In genomic region chr12:64451687-64452558, GRCh38 we compare ENCODE assay signal across 1 cellular context.
TF ChIP-seq lines count a peak whose summit lies in the region.

Gene TBK1, plus strand, starts transcription at chr12:64452120. Its CDS starts 3,751 bp downstream, at chr12:64455871.

TF ChIP-seq in GM12878, 131 proteins besides CTCF, POLR2A, EP300 and RAD21 (continued from another document and continues in another):
- TF ChIP-seq ZNF384 (IDR thresholded peaks at IDR 0.05; ENCODE audit: borderline replicate concordance, low read depth, low read length): no peak
- TF ChIP-seq SKIL (IDR thresholded peaks at IDR 0.05; ENCODE audit: low read depth, poor library complexity, severe bottlenecking): no peak
- no peak; the same call in 1 of the 2 replicates for TF ChIP-seq SMAD5 (IDR thresholded peaks at IDR 0.05; ENCODE audit: low read depth)
- peak; percentile 48; the same call in 1 of the 2 replicates for TF ChIP-seq RUNX3 (IDR thresholded peaks at IDR 0.05; ENCODE audit: low read length)
- TF ChIP-seq RELA (IDR thresholded peaks at IDR 0.05; ENCODE audit: borderline replicate concordance, partially characterized antibody): peak; percentile 74
- peak; percentile 80; the same call in 1 of the 2 replicates for TF ChIP-seq ZNF207 (IDR thresholded peaks at IDR 0.05; ENCODE audit: borderline replicate concordance)
- no peak for TF ChIP-seq SIX5 (IDR thresholded peaks at IDR 0.05; ENCODE audit: low read depth, low read length, severe bottlenecking)
- TF ChIP-seq USF1 (IDR thresholded peaks at IDR 0.05; ENCODE audit: borderline replicate concordance, extremely low read length, insufficient read depth, low read depth, low read length): peak; percentile 97
- TF ChIP-seq JUND (IDR thresholded peaks at IDR 0.05; ENCODE audit: low read depth, low read length): no peak
- TF ChIP-seq ZBED1 (IDR thresholded peaks at IDR 0.05; ENCODE audit: borderline replicate concordance): no peak
- TF ChIP-seq HCFC1 (IDR thresholded peaks at IDR 0.05; ENCODE audit: low read length): 0 out of 2 replicates have a peak, but pooled peaks have one; percentile 35
- no peak for TF ChIP-seq MYB (IDR thresholded peaks at IDR 0.05; ENCODE audit: borderline replicate concordance, low read depth, low read length)
- peak; percentile 14; the same call in 1 of the 2 replicates for TF ChIP-seq NBN (IDR thresholded peaks at IDR 0.05)
- TF ChIP-seq PAX5 (IDR thresholded peaks at IDR 0.05; ENCODE audit: borderline replicate concordance, low read depth, low read length): no peak
- TF ChIP-seq, protein P1, sequence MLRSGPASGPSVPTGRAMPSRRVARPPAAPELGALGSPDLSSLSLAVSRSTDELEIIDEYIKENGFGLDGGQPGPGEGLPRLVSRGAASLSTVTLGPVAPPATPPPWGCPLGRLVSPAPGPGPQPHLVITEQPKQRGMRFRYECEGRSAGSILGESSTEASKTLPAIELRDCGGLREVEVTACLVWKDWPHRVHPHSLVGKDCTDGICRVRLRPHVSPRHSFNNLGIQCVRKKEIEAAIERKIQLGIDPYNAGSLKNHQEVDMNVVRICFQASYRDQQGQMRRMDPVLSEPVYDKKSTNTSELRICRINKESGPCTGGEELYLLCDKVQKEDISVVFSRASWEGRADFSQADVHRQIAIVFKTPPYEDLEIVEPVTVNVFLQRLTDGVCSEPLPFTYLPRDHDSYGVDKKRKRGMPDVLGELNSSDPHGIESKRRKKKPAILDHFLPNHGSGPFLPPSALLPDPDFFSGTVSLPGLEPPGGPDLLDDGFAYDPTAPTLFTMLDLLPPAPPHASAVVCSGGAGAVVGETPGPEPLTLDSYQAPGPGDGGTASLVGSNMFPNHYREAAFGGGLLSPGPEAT (IDR thresholded peaks at IDR 0.05; ENCODE audit: low read depth): 0 out of 2 replicates have a peak, but pooled peaks have one; percentile 24
- no peak for TF ChIP-seq IRF3 (IDR thresholded peaks at IDR 0.05)
- no peak for TF ChIP-seq STAT1 (conservative IDR thresholded peaks at IDR 0.05)
- TF ChIP-seq MTA2 (IDR thresholded peaks at IDR 0.05; ENCODE audit: low read depth): no peak
- TF ChIP-seq ZBTB40 (IDR thresholded peaks at IDR 0.05; ENCODE audit: borderline replicate concordance): no peak
- 0 out of 2 replicates have a peak, but pooled peaks have one; percentile 17 for TF ChIP-seq TCF3 (IDR thresholded peaks at IDR 0.05; ENCODE audit: borderline replicate concordance, insufficient read depth, low read depth, low read length)
- TF ChIP-seq, protein P2, sequence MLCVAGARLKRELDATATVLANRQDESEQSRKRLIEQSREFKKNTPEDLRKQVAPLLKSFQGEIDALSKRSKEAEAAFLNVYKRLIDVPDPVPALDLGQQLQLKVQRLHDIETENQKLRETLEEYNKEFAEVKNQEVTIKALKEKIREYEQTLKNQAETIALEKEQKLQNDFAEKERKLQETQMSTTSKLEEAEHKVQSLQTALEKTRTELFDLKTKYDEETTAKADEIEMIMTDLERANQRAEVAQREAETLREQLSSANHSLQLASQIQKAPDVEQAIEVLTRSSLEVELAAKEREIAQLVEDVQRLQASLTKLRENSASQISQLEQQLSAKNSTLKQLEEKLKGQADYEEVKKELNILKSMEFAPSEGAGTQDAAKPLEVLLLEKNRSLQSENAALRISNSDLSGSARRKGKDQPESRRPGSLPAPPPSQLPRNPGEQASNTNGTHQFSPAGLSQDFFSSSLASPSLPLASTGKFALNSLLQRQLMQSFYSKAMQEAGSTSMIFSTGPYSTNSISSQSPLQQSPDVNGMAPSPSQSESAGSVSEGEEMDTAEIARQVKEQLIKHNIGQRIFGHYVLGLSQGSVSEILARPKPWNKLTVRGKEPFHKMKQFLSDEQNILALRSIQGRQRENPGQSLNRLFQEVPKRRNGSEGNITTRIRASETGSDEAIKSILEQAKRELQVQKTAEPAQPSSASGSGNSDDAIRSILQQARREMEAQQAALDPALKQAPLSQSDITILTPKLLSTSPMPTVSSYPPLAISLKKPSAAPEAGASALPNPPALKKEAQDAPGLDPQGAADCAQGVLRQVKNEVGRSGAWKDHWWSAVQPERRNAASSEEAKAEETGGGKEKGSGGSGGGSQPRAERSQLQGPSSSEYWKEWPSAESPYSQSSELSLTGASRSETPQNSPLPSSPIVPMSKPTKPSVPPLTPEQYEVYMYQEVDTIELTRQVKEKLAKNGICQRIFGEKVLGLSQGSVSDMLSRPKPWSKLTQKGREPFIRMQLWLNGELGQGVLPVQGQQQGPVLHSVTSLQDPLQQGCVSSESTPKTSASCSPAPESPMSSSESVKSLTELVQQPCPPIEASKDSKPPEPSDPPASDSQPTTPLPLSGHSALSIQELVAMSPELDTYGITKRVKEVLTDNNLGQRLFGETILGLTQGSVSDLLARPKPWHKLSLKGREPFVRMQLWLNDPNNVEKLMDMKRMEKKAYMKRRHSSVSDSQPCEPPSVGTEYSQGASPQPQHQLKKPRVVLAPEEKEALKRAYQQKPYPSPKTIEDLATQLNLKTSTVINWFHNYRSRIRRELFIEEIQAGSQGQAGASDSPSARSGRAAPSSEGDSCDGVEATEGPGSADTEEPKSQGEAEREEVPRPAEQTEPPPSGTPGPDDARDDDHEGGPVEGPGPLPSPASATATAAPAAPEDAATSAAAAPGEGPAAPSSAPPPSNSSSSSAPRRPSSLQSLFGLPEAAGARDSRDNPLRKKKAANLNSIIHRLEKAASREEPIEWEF (IDR thresholded peaks at IDR 0.05; ENCODE audit: insufficient replicate concordance, low read depth, low read length): no peak
- peak; percentile 87 for TF ChIP-seq IKZF1 (conservative IDR thresholded peaks at IDR 0.05)
- 0 out of 2 replicates have a peak, but pooled peaks have one; percentile 47 for TF ChIP-seq BCLAF1 (IDR thresholded peaks at IDR 0.05)
- TF ChIP-seq NR2C2 (IDR thresholded peaks at IDR 0.05; ENCODE audit: borderline replicate concordance, control insufficient read depth, insufficient read length, low read depth): no peak
- no peak for TF ChIP-seq CEBPB (IDR thresholded peaks at IDR 0.05; ENCODE audit: borderline replicate concordance in 1 of 2, low read depth in 2 of 2, low read length in 2 of 2)
- TF ChIP-seq BHLHE40 (IDR thresholded peaks at IDR 0.05; ENCODE audit: borderline replicate concordance in 1 of 2, low read depth in 2 of 2, low read length in 1 of 2): peak; percentile 81 to 94
- TF ChIP-seq, protein P3, sequence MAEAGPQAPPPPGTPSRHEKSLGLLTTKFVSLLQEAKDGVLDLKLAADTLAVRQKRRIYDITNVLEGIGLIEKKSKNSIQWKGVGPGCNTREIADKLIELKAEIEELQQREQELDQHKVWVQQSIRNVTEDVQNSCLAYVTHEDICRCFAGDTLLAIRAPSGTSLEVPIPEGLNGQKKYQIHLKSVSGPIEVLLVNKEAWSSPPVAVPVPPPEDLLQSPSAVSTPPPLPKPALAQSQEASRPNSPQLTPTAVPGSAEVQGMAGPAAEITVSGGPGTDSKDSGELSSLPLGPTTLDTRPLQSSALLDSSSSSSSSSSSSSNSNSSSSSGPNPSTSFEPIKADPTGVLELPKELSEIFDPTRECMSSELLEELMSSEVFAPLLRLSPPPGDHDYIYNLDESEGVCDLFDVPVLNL (IDR thresholded peaks at IDR 0.05; ENCODE audit: low read depth, low read length): no peak
- peak; percentile 38; the same call in 1 of the 2 replicates for TF ChIP-seq MXI1 (IDR thresholded peaks at IDR 0.05; ENCODE audit: low read depth, low read length)
- TF ChIP-seq HSF1 (IDR thresholded peaks at IDR 0.05; ENCODE audit: low read depth, low read length): no peak
- TF ChIP-seq BRCA1 (IDR thresholded peaks at IDR 0.05; ENCODE audit: low read depth, low read length): no peak
- no peak for TF ChIP-seq IRF5 (IDR thresholded peaks at IDR 0.05; ENCODE audit: borderline replicate concordance)
- TF ChIP-seq POU2F2 (IDR thresholded peaks at IDR 0.05; ENCODE audit: borderline replicate concordance, low read depth, low read length): peak; percentile 19; the same call in 2 of the 3 replicates
